In genomic region chr1:7669559-7670208, GRCh38 we compare ENCODE assay signal across 8 cellular contexts.
DNase-seq lines count a peak whose midpoint lies in the region; ATAC-seq and TF ChIP-seq lines count a peak whose summit lies in the region.

No MANE protein-coding gene starts in this region.

- peak overlapping the region; percentile 96 for H2AFZ ChIP-seq in GM23338
- H2AFZ ChIP-seq in OCI-LY1 (ENCODE audit: low read length): no peak overlapping the region

- no peaks in the 10 kb centered on the region; the same call in 2 of the 3 replicates for H3K36me3 Mint-ChIP-seq in GM23338 (ENCODE audit: low read depth)
- H3K36me3 Mint-ChIP-seq in activated T-cell treated with anti-CD3 and anti-CD28 coated beads, Interleukin-2, amount 50 U/mL, for 24 hours (ENCODE audit: low read depth): no peaks in the 10 kb centered on the region
- no peaks in the 10 kb centered on the region for H3K36me3 Mint-ChIP-seq in nephron progenitor cell (ENCODE audit: low read depth)

- no peak overlapping the region for H3K9ac ChIP-seq in OCI-LY1 (ENCODE audit: low read length)

- H3K9me3 Mint-ChIP-seq in GM23338 (no peaks in the 10 kb centered on the region), nephron progenitor cell (no peaks in the 10 kb centered on the region)
- no peaks in the 10 kb centered on the region for H3K9me3 Mint-ChIP-seq in activated T-cell treated with anti-CD3 and anti-CD28 coated beads, Interleukin-2, amount 50 U/mL, for 24 hours

- TF ChIP-seq CTCF in GM23338 (conservative IDR thresholded peaks at IDR 0.05; ENCODE audit: low read depth in 2 of 2) (peak; percentile 77 to 94), OCI-LY1 (IDR thresholded peaks at IDR 0.05; ENCODE audit: low read length) (peak; percentile 70), fibroblast of pulmonary artery (IDR thresholded peaks at IDR 0.05; ENCODE audit: low read length, missing control alignments) (peak; percentile 82), nephron progenitor cell (IDR thresholded peaks at IDR 0.05) (peak; percentile 86), suprapubic skin (IDR thresholded peaks at IDR 0.05) (peak in 1 of 2 donors; percentile 84)

- ATAC-seq in GM23338: peak; percentile 71

- H3F3A ChIP-seq in GM23338 (replicated peaks; ENCODE audit: low read depth) (no peaks in the 10 kb centered on the region), OCI-LY1 (ENCODE audit: insufficient read depth, low read length) (no peaks in the 10 kb centered on the region)

- H3K27me3 ChIP-seq in GM23338 (ENCODE audit: insufficient read depth) (no peaks in the 10 kb centered on the region), OCI-LY1 (ENCODE audit: insufficient read depth, low read length) (0 out of 2 replicates have a peak, but pooled peaks cover 3% of the 10 kb centered on the region), suprapubic skin (peaks cover 3% of the 10 kb centered on the region)

- no peaks in the 10 kb centered on the region for H3K9me3 ChIP-seq in OCI-LY1 (ENCODE audit: low read length)
- no peaks in the 10 kb centered on the region for H3K9me3 ChIP-seq in suprapubic skin

- no peak for TF ChIP-seq EP300 in suprapubic skin (IDR thresholded peaks at IDR 0.05)

- H3K4me1 ChIP-seq in GM23338 (ENCODE audit: insufficient read depth) (peaks cover 10% of the 10 kb centered on the region), OCI-LY1 (ENCODE audit: insufficient read depth, low read length, severe bottlenecking) (no peaks in the 10 kb centered on the region), suprapubic skin (peaks cover 11% of the 10 kb centered on the region)

- no peak for TF ChIP-seq POLR2A in suprapubic skin (IDR thresholded peaks at IDR 0.05)

- H3K9me2 ChIP-seq in GM23338 (ENCODE audit: insufficient read depth): no peaks in the 10 kb centered on the region
- H3K9me2 ChIP-seq in OCI-LY1 (ENCODE audit: low read depth, low read length): no peaks in the 10 kb centered on the region

- H3K4me3 Mint-ChIP-seq in GM23338 (peak overlapping the region; percentile 55), nephron progenitor cell (peak overlapping the region; percentile 64)
- H3K4me3 Mint-ChIP-seq in activated T-cell treated with anti-CD3 and anti-CD28 coated beads, Interleukin-2, amount 50 U/mL, for 24 hours: peak overlapping the region; percentile 25

- H3K27me3 Mint-ChIP-seq in GM23338 (ENCODE audit: insufficient read depth, low read depth, poor library complexity): peaks cover 12% of the 10 kb centered on the region
- H3K27me3 Mint-ChIP-seq in activated T-cell treated with anti-CD3 and anti-CD28 coated beads, Interleukin-2, amount 50 U/mL, for 24 hours: peaks cover 5% of the 10 kb centered on the region
- peaks cover 25% of the 10 kb centered on the region for H3K27me3 Mint-ChIP-seq in nephron progenitor cell (ENCODE audit: low read depth, poor library complexity)

- H4K20me1 ChIP-seq in GM23338 (replicated peaks; ENCODE audit: insufficient read depth): no peaks in the 10 kb centered on the region
- no peaks in the 10 kb centered on the region for H4K20me1 ChIP-seq in OCI-LY1 (ENCODE audit: insufficient read depth, low read length)

- H3K79me2 ChIP-seq in GM23338 (replicated peaks; ENCODE audit: insufficient read depth): no peaks in the 10 kb centered on the region
- H3K79me2 ChIP-seq in OCI-LY1 (ENCODE audit: insufficient read depth, low read length): no peaks in the 10 kb centered on the region

- H3K36me3 ChIP-seq in GM23338 (ENCODE audit: insufficient read depth) (no peaks in the 10 kb centered on the region), OCI-LY1 (ENCODE audit: insufficient read depth, low read length) (no peaks in the 10 kb centered on the region), suprapubic skin (no peaks in the 10 kb centered on the region)

- H3K27ac Mint-ChIP-seq in GM23338 (no peak overlapping the region), nephron progenitor cell (no peak overlapping the region)
- no peak overlapping the region for H3K27ac Mint-ChIP-seq in activated T-cell treated with anti-CD3 and anti-CD28 coated beads, Interleukin-2, amount 50 U/mL, for 24 hours

- WGBS in suprapubic skin: 25% methylated on average over 17 of the region's 17 CpGs

- peak overlapping the region; percentile 71 for H3K4me2 ChIP-seq in GM23338
- no peak overlapping the region for H3K4me2 ChIP-seq in OCI-LY1 (ENCODE audit: low read length)

- H3K27ac ChIP-seq in GM23338 (ENCODE audit: low read depth): no peak overlapping the region
- no peak overlapping the region for H3K27ac ChIP-seq in OCI-LY1 (ENCODE audit: low read depth, low read length, poor library complexity, severe bottlenecking)
- no peak overlapping the region for H3K27ac ChIP-seq in suprapubic skin

- H3K4me1 Mint-ChIP-seq in GM23338: peaks cover 18% of the 10 kb centered on the region
- H3K4me1 Mint-ChIP-seq in activated T-cell treated with anti-CD3 and anti-CD28 coated beads, Interleukin-2, amount 50 U/mL, for 24 hours (ENCODE audit: low read depth): peaks cover 3% of the 10 kb centered on the region
- peaks cover 40% of the 10 kb centered on the region for H3K4me1 Mint-ChIP-seq in nephron progenitor cell

- DNase-seq in AG20443 (ENCODE audit: low spot score): peak; percentile 80
- peak; percentile 94 for DNase-seq in GM23338 (ENCODE audit: low spot score)
- DNase-seq in activated T-cell treated with anti-CD3 and anti-CD28 coated beads, Interleukin-2, amount 50 U/mL, for 24 hours: peak; percentile 73
- peak; percentile 36 for DNase-seq in fibroblast of pulmonary artery (ENCODE audit: low read depth)
- DNase-seq in nephron progenitor cell: peak; percentile 77
- no peak for DNase-seq in suprapubic skin (ENCODE audit: low spot score in 2 of 2)
- no peak for DNase-seq in NCI-H187 treated with DMSO at 0.1 percent for 48 hours (lab: John Stamatoyannopoulos, UW)

- H3K4me3 ChIP-seq in GM23338 (peak overlapping the region; percentile 44; the same call in 1 of the 2 replicates), OCI-LY1 (ENCODE audit: low read depth, low read length, poor library complexity, severe bottlenecking) (no peak overlapping the region), fibroblast of pulmonary artery (replicated peaks; ENCODE audit: low read depth, low read length) (no peak overlapping the region), suprapubic skin (peak overlapping the region; percentile 27)

TF ChIP-seq in GM23338, 12 proteins besides CTCF, POLR2A, EP300 and RAD21 (continues in another document):
- no peak for TF ChIP-seq EZH2 (IDR thresholded peaks at IDR 0.05; ENCODE audit: low read depth, unreplicated experiment)
- TF ChIP-seq ZNF331 (CRISPR knock-in tag; IDR thresholded peaks at IDR 0.05; ENCODE audit: low read depth): no peak
- no peak for TF ChIP-seq NANOG (IDR thresholded peaks at IDR 0.05; ENCODE audit: borderline replicate concordance)
- TF ChIP-seq ETS1 (IDR thresholded peaks at IDR 0.05): no peak
- TF ChIP-seq ZNF114 (CRISPR knock-in tag; IDR thresholded peaks at IDR 0.05): no peak
- no peak for TF ChIP-seq POLR2AphosphoS5 (IDR thresholded peaks at IDR 0.05; ENCODE audit: low read depth)
- no peak for TF ChIP-seq JUNB (IDR thresholded peaks at IDR 0.05; ENCODE audit: unreplicated experiment)
- no peak for TF ChIP-seq STAT1 (IDR thresholded peaks at IDR 0.05; ENCODE audit: unreplicated experiment)
- TF ChIP-seq CREB1 (CRISPR knock-in tag; IDR thresholded peaks at IDR 0.05; ENCODE audit: low read depth): no peak

Comparison
In these comparisons a context has a peak if more than half of its experiments do, and no peak if none do; other contexts are left out.
1. DNase-seq: peak in AG20443 (single experiment), GM23338 (single experiment), activated T-cell treated with anti-CD3 and anti-CD28 coated beads, Interleukin-2, amount 50 U/mL, for 24 hours (single experiment), fibroblast of pulmonary artery (single experiment) and nephron progenitor cell (single experiment); none in suprapubic skin (0 of 2) and NCI-H187 treated with DMSO at 0.1 percent for 48 hours (single experiment).
2. H3K4me3 ChIP-seq: peak in GM23338 (single experiment) and suprapubic skin (single experiment); none in OCI-LY1 (single experiment) and fibroblast of pulmonary artery (single experiment).
3. Peak in every context shown above with its lines, with median percentiles within 50 percentile points of each other: H3K4me3 Mint-ChIP-seq.